ENCODE assay signal across 25 cellular contexts in the genomic region with DNA sequence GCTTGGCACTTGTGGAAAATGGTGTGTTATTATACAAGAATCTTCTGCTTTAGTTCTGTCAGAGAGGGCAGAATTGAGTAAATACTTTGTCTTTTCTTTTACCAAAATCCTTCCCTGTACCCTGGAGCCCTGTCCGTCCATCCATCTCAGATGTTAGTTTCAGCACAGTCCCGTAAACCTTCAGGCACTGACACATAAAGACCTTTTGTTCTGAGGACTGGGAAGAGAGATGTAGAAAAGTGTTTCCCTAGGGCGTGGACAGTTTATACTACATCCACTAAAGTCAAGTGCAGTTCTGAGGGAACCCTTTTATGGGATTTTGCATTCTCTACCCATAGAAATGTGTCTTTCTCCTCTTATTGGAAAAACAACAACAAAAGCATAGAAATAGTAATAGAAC.
DNase-seq lines count a peak whose midpoint lies in the region; ATAC-seq and TF ChIP-seq lines count a peak whose summit lies in the region.
"Had no signal": no experiment of that assay in that cellular context is flagged by ENCODE, and none has a peak within 500 bp of the region (broad histone marks: within the 10 kb centered on the region; RNA-seq: fewer than 3 reads in every experiment).

No MANE protein-coding gene starts in this region.

- no peak overlapping the region for H2BK120ac ChIP-seq in H9 (ENCODE audit: low read depth, low read length, poor library complexity, severe bottlenecking)

- no peak overlapping the region for H2BK15ac ChIP-seq in H9 (ENCODE audit: low read depth, low read length)

- H3K4me3 Mint-ChIP-seq in H9 (no peak overlapping the region), mesothelial cell of epicardium (no peak overlapping the region)
- H3K4me3 Mint-ChIP-seq: activated B cell treated with CpG ODN at 0.5 μM for 24 hours had no signal

- intact Hi-C loops in left colon (cut with DNase I, micrococcal nuclease) (loop anchor here in 1 of 2 donors (10.0 kb wide), 1 partner anchor 490 kb away; no protein-coding TSS in a partner anchor), sciatic nerve (cut with DNase I) (loop anchor here (10.0 kb wide), 1 partner anchor 500 kb away; no protein-coding TSS in a partner anchor)

- in situ Hi-C loops in SK-MEL-5 (cut with HindIII; ENCODE audit: low pct_unique_long_range_greater_than_20kb, low sequenced_read_pairs): no loop called here

- H3K9me3 Mint-ChIP-seq in H9 (no peaks in the 10 kb centered on the region), mesothelial cell of epicardium (no peaks in the 10 kb centered on the region)
- H3K9me3 Mint-ChIP-seq: activated B cell treated with CpG ODN at 0.5 μM for 24 hours had no signal

- H3K23ac ChIP-seq in H9 (ENCODE audit: insufficient read length, low read depth, low read length): no peak overlapping the region

- peak overlapping the region; percentile 30 for H4K5ac ChIP-seq in H9 (ENCODE audit: insufficient read length, low read depth, low read length)

- H3K27ac Mint-ChIP-seq in H9 (no peak overlapping the region), mesothelial cell of epicardium (no peak overlapping the region)
- H3K27ac Mint-ChIP-seq: activated B cell treated with CpG ODN at 0.5 μM for 24 hours had no signal

- H3K27ac ChIP-seq in H9 (ENCODE audit: insufficient read length, low read depth, low read length): no peak overlapping the region
- H3K27ac ChIP-seq: BLaER1, coronary artery, esophagus squamous epithelium, gastroesophageal sphincter, lower lobe of right lung, neutrophil, uterus had no signal

- no peaks in the 10 kb centered on the region for H3K79me2 ChIP-seq in H9 (ENCODE audit: insufficient read depth, low read length)

- H4K91ac ChIP-seq in H9 (ENCODE audit: insufficient read length, low read depth, low read length): no peak overlapping the region

- H3K56ac ChIP-seq in H9 (ENCODE audit: insufficient read length, low read depth, low read length): no peak overlapping the region

- no peak overlapping the region for H2BK20ac ChIP-seq in H9 (ENCODE audit: low read depth, low read length, poor library complexity, severe bottlenecking)

- H3K79me1 ChIP-seq in H9 (ENCODE audit: insufficient read depth, low read depth, low read length, poor library complexity, severe bottlenecking): no peaks in the 10 kb centered on the region

- H3K4me2 ChIP-seq in H9 (ENCODE audit: insufficient read depth, insufficient read length, low read length): no peak overlapping the region
- H3K4me2 ChIP-seq: BLaER1, smooth muscle cell had no signal

- H3K4me1 Mint-ChIP-seq in H9 (no peaks in the 10 kb centered on the region), mesothelial cell of epicardium (peaks cover 15% of the 10 kb centered on the region)

- no peaks in the 10 kb centered on the region for H4K20me1 ChIP-seq in H9 (ENCODE audit: control insufficient read depth, insufficient read depth, insufficient read length)
- H4K20me1 ChIP-seq: BLaER1 had no signal

- no peak overlapping the region for H3K9ac ChIP-seq in H9 (ENCODE audit: extremely low read depth, insufficient read length, low read length)
- H3K9ac ChIP-seq: BLaER1 had no signal

- no peak overlapping the region for H4K8ac ChIP-seq in H9 (replicated peaks; ENCODE audit: insufficient read length, low read depth, low read length)

- no peaks in the 10 kb centered on the region for H3K4me1 ChIP-seq in H9 (ENCODE audit: insufficient read depth, low read length)
- H3K4me1 ChIP-seq: BLaER1, esophagus squamous epithelium, gastroesophageal sphincter, HAP-1, uterus had no signal

- DNase-seq in H9 (no peak), SK-MEL-5 (ENCODE audit: low read depth, low spot score) (peak; percentile 84), left colon (peak in 1 of 2 donors; percentile 36), sciatic nerve (ENCODE audit: low spot score) (no peak), mesothelial cell of epicardium (ENCODE audit: low spot score in 2 of 2, unreplicated experiment in 2 of 2) (no peak), SW 1271 (lab: John Stamatoyannopoulos, UW) (no peak)
- DNase-seq: ACHN; activated B cell treated with CpG ODN at 0.5 μM for 24 hours; activated naive CD4-positive, alpha-beta T cell treated with anti-CD3 and anti-CD28 coated beads, Interleukin-2, amount 50 U/mL, for 16 hours; EL; esophagus squamous epithelium; lower lobe of right lung; NCI-H524; stimulated activated CD4-positive, alpha-beta T cell treated with anti-CD3 and anti-CD28 coated beads, Interleukin-2, amount 100 ng/mL, for 24 hours; T-helper 9 cell; uterus had no signal

- no peak overlapping the region for H3K18ac ChIP-seq in H9 (ENCODE audit: insufficient read length, low read depth, low read length)

- H3K4ac ChIP-seq in H9 (ENCODE audit: low read depth, low read length): no peak overlapping the region

- ATAC-seq in left colon: peak; percentile 95
- ATAC-seq in sciatic nerve: peak; percentile 56
- no peak for ATAC-seq in HG03045 (IDR thresholded peaks at IDR 0.05; ENCODE audit: unreplicated experiment)
- no peak for ATAC-seq in HG03135 (IDR thresholded peaks at IDR 0.05; ENCODE audit: unreplicated experiment)
- ATAC-seq: gastroesophageal sphincter, SK-N-SH treated with all-trans-retinoic acid at 6 μM for 48 hours had no signal

- no peak overlapping the region for H2BK5ac ChIP-seq in H9 (ENCODE audit: insufficient read length, low read length)

- no peak overlapping the region for H2AK5ac ChIP-seq in H9 (ENCODE audit: insufficient read length, low read length)

- no peak overlapping the region for H3T11ph ChIP-seq in H9 (ENCODE audit: low read length)

- H3K14ac ChIP-seq in H9 (ENCODE audit: insufficient read depth, low read length): no peak overlapping the region

- no peak overlapping the region for H2BK12ac ChIP-seq in H9 (ENCODE audit: insufficient read length, low read depth, low read length)

- no peaks in the 10 kb centered on the region for H3K23me2 ChIP-seq in H9 (ENCODE audit: insufficient read length, low read depth, low read length, poor library complexity, severe bottlenecking)

- H3K27me3 Mint-ChIP-seq in H9 (ENCODE audit: low read depth) (no peaks in the 10 kb centered on the region), mesothelial cell of epicardium (ENCODE audit: low read depth) (no peaks in the 10 kb centered on the region)
- H3K27me3 Mint-ChIP-seq: activated B cell treated with CpG ODN at 0.5 μM for 24 hours had no signal

- H3K9me3 ChIP-seq in H9 (ENCODE audit: control insufficient read depth, low read depth, low read length): no peaks in the 10 kb centered on the region
- H3K9me3 ChIP-seq: BLaER1, esophagus squamous epithelium, gastroesophageal sphincter, HAP-1, lower lobe of right lung, neutrophil, uterus had no signal

- TF ChIP-seq CTCF in H9 (conservative IDR thresholded peaks at IDR 0.05) (no peak), mesothelial cell of epicardium (IDR thresholded peaks at IDR 0.05; ENCODE audit: unreplicated experiment) (no peak)

- H3K36me3 Mint-ChIP-seq in H9 (ENCODE audit: insufficient read depth in 1 of 3, low read depth in 3 of 3) (no peaks in the 10 kb centered on the region), mesothelial cell of epicardium (no peaks in the 10 kb centered on the region)

- no CpG with 5 or more reads among the region's 3 CpGs for WGBS in H9 (ENCODE audit: extremely low coverage, insufficient read length, low lambda C conversion rate)

- H3K27me3 ChIP-seq in H9 (ENCODE audit: insufficient read depth, low read length): no peaks in the 10 kb centered on the region
- H3K27me3 ChIP-seq: BLaER1, esophagus squamous epithelium, gastroesophageal sphincter, neutrophil, uterus had no signal

- no peak overlapping the region for H2AFZ ChIP-seq in H9 (ENCODE audit: low read length)

Comparison
In these comparisons a context has a peak if more than half of its experiments do, and no peak if none do; other contexts are left out.
1. ATAC-seq: peak in left colon (single experiment) and sciatic nerve (single experiment); none in HG03045 (single experiment) and HG03135 (single experiment).